ENCODE assay signal across 8 cellular contexts in genomic region chr1:145927916-145928647, GRCh38. TPM values are rescaled to one million over a fixed set of nuclear protein-coding genes. Genes with fewer than 3 reads are reported as not detected.
DNase-seq lines count a peak whose midpoint lies in the region; ATAC-seq and TF ChIP-seq lines count a peak whose summit lies in the region.

No MANE protein-coding gene starts in this region.

- no peak for DNase-seq in right atrium auricular region (ENCODE audit: low spot score)
- no peak for DNase-seq in left ventricle myocardium superior
- no peak for DNase-seq in astrocyte of the spinal cord (ENCODE audit: low read depth, low spot score)
- no peak for DNase-seq in lung (ENCODE audit: low spot score)
- DNase-seq in vagina (ENCODE audit: extremely low spot score in 2 of 2): no peak

- H3K27ac ChIP-seq in right atrium auricular region (peak overlapping the region; percentile 93 to 97), lung (ENCODE audit: low read depth in 1 of 2, low read length in 1 of 2) (peak overlapping the region; percentile 90 to 96), vagina (peak overlapping the region; percentile 92)

- in situ Hi-C loops in astrocyte of the spinal cord (cut with HindIII; ENCODE audit: low sequenced_read_pairs): no loop called here

- intact Hi-C loops in left ventricle myocardium superior (cut with micrococcal nuclease): no loop called here
- intact Hi-C loops in vagina (cut with DNase I): no loop called here

- TF ChIP-seq CTCF in right atrium auricular region (IDR thresholded peaks at IDR 0.05): no peak
- no peak for TF ChIP-seq CTCF in astrocyte of the spinal cord (IDR thresholded peaks at IDR 0.05; ENCODE audit: low read depth, low read length)
- TF ChIP-seq CTCF in lung (IDR thresholded peaks at IDR 0.05; ENCODE audit: control extremely low read depth, extremely low read depth): no peak
- no peak for TF ChIP-seq CTCF in vagina (IDR thresholded peaks at IDR 0.05)

- peak overlapping the region; percentile 70 to 72 for H3K4me3 ChIP-seq in right atrium auricular region
- H3K4me3 ChIP-seq in astrocyte of the spinal cord (ENCODE audit: low read depth, low read length): peak overlapping the region; percentile 84
- peak overlapping the region; percentile 50 for H3K4me3 ChIP-seq in lung
- H3K4me3 ChIP-seq in vagina: peak overlapping the region; percentile 75 to 78

- H3K9me3 ChIP-seq in right atrium auricular region (no peaks in the 10 kb centered on the region), lung (ENCODE audit: control insufficient read depth in 2 of 2, insufficient read depth in 1 of 2, low read length in 1 of 2) (no peaks in the 10 kb centered on the region), vagina (no peaks in the 10 kb centered on the region)

- H3K36me3 ChIP-seq in right atrium auricular region (peaks cover 13% of the 10 kb centered on the region), lung (ENCODE audit: control insufficient read depth in 2 of 2, insufficient read depth in 2 of 2, low read length in 2 of 2) (peaks cover 2 to 6% of the 10 kb centered on the region in 2 donors), vagina (peaks cover 0 to 19% of the 10 kb centered on the region in 2 donors)

- ATAC-seq in left ventricle myocardium superior: no peak
- ATAC-seq in lung (ENCODE audit: insufficient read depth, low FRiP score): no peak
- ATAC-seq in GM21423 (IDR thresholded peaks at IDR 0.05; ENCODE audit: unreplicated experiment): no peak
- ATAC-seq in HG03469 (IDR thresholded peaks at IDR 0.05; ENCODE audit: unreplicated experiment): no peak
- ATAC-seq in HG02610 (IDR thresholded peaks at IDR 0.05; ENCODE audit: unreplicated experiment): no peak

- H3K27me3 ChIP-seq in right atrium auricular region: no peaks in the 10 kb centered on the region
- no peaks in the 10 kb centered on the region for H3K27me3 ChIP-seq in lung (ENCODE audit: control insufficient read depth, insufficient read depth)
- no peaks in the 10 kb centered on the region for H3K27me3 ChIP-seq in vagina

- H3K4me1 ChIP-seq in right atrium auricular region (peaks cover 0 to 21% of the 10 kb centered on the region in 2 donors), lung (ENCODE audit: control insufficient read depth in 2 of 2, insufficient read depth in 2 of 2, low read length in 2 of 2) (peaks cover 4 to 9% of the 10 kb centered on the region in 2 donors), vagina (peaks cover 25% of the 10 kb centered on the region)

- WGBS in lung, 2 donors: 64 to 69% methylated on average over 20 of the region's 20 CpGs

- no peak for TF ChIP-seq POLR2A in vagina (IDR thresholded peaks at IDR 0.05)

RNA-seq across cellular contexts. Expression of gene RBM8A, which starts 0.8 kb away (rescaled TPM):
- 10 to 100 TPM; 75.2 to 91.1 TPM for total RNA-seq in right atrium auricular region
- total RNA-seq in left ventricle myocardium superior: 57.7 TPM
- 100 to 1,000 TPM; 106 to 128 TPM for total RNA-seq in lung
- polyA plus RNA-seq in lung: 100 to 1,000 TPM; 121 to 152 TPM
- 93.3 TPM for total RNA-seq in vagina

RNA-seq across cellular contexts. Expression of gene PEX11B, which starts 9.6 kb away (rescaled TPM):
- total RNA-seq in right atrium auricular region (10 to 100 TPM; 20.1 to 21.2 TPM), left ventricle myocardium superior (23.8 TPM), lung (10 to 100 TPM; 24.6 to 28.6 TPM), vagina (23.6 TPM)
- 10 to 100 TPM; 25.0 to 29.6 TPM for polyA plus RNA-seq in lung

RNA-seq across cellular contexts. Expression of gene ITGA10, which starts 18.2 kb away (rescaled TPM):
- total RNA-seq in right atrium auricular region (10 to 100 TPM in 1 of 2 donors, 1 to 10 TPM in 1; 5.4 to 21.6 TPM), left ventricle myocardium superior (0.82 TPM), lung (10 to 100 TPM in 1 of 2 donors, 1 to 10 TPM in 1; 5.2 to 23.3 TPM), vagina (6.1 TPM)
- polyA plus RNA-seq in lung: 10 to 100 TPM in 1 of 2 donors, 1 to 10 TPM in 1; 6.7 to 15.7 TPM

RNA-seq across cellular contexts. Expression of gene LIX1L, which starts 29.7 kb away (rescaled TPM):
- total RNA-seq in right atrium auricular region (10 to 100 TPM; 26.6 to 36.6 TPM), left ventricle myocardium superior (25.2 TPM), lung (10 to 100 TPM; 29.7 to 30.9 TPM), vagina (25.0 TPM)
- polyA plus RNA-seq in lung: 1 to 10 TPM; 7.0 to 8.0 TPM

RNA-seq across cellular contexts. Expression of gene ANKRD34A, which starts 36.3 kb away (rescaled TPM):
- total RNA-seq in right atrium auricular region: 1 to 10 TPM; 1.5 to 3.4 TPM
- 0.52 TPM for total RNA-seq in left ventricle myocardium superior
- 1 to 10 TPM in 1 of 2 donors, under 1 TPM in 1; 0.06 to 1.0 TPM for total RNA-seq in lung
- polyA plus RNA-seq in lung: under 1 TPM; 0.45 to 0.47 TPM
- total RNA-seq in vagina: 1.7 TPM
